27 cellular contexts compared by ENCODE assay signal in genomic region chr20:10408427-10408826, GRCh38.
"Had no signal": no experiment of that assay in that cellular context is flagged by ENCODE, and none has a peak within 500 bp of the region (broad histone marks: within the 10 kb centered on the region; RNA-seq: fewer than 3 reads in every experiment).

No MANE protein-coding gene starts in this region.

- FAIRE-seq: urothelium cell line had no signal

- H3K27ac ChIP-seq: stomach, suprapubic skin, testis, thoracic aorta, thyroid gland, tibial artery, tibial nerve, transverse colon, upper lobe of left lung, upper lobe of right lung, uterus, vagina had no signal

- ATAC-seq: stimulated activated effector memory CD8-positive, alpha-beta T cell treated with anti-CD3 and anti-CD28 coated beads, Interleukin-12 subunit alpha, Interleukin-12 subunit beta, amount 100 ng/mL, for 72 hours; stimulated activated memory B cell treated with anti-CD40 and anti-IgM and Interleukin-4, amounts not matched to agents 10 μg/mL and 1 μg/mL and 100 μg/mL, for 72 hours; stimulated activated naive B cell treated with anti-CD40 and anti-IgM and Interleukin-4, amounts not matched to agents 10 μg/mL and 1 μg/mL and 100 μg/mL, for 72 hours; stimulated activated naive CD8-positive, alpha-beta T cell treated with anti-CD3 and anti-CD28 coated beads, Interleukin-15, amount 100 ng/mL, for 72 hours; stimulated activated naive CD8-positive, alpha-beta T cell treated with anti-CD3 and anti-CD28 coated beads, Interleukin-15, Interleukin-2, amounts not matched to agents 100 U/mL and 50 U/mL, for 24 hours; upper lobe of right lung had no signal

- H3K36me3 ChIP-seq: uterus had no signal

- H3K27me3 ChIP-seq: stomach, suprapubic skin, testis, thyroid gland, tibial artery, tibial nerve, transverse colon, upper lobe of left lung, upper lobe of right lung, uterus, vagina had no signal

- H3K9me3 ChIP-seq: stomach, suprapubic skin, testis, thoracic aorta, thyroid gland, tibial artery, tibial nerve, transverse colon, upper lobe of left lung, upper lobe of right lung, uterus, vagina had no signal

- H3K4me1 ChIP-seq: stomach, suprapubic skin, testis, thyroid gland, tibial artery, tibial nerve, transverse colon, upper lobe of left lung, upper lobe of right lung, uterus, vagina had no signal

- DNase-seq: stimulated activated CD4-positive, alpha-beta T cell treated with anti-CD3 and anti-CD28 coated beads, Interleukin-2, amount 100 ng/mL, for 48 hours; stimulated activated CD4-positive, alpha-beta T cell treated with anti-CD3 and anti-CD28 coated beads, Interleukin-4, amount 100 ng/mL, for 1 hour; stimulated activated CD4-positive, alpha-beta T cell treated with anti-CD3 and anti-CD28 coated beads, Interleukin-4, amount 100 ng/mL, for 24 hours; stimulated activated CD4-positive, alpha-beta T cell treated with anti-CD3 and anti-CD28 coated beads, Interleukin-4, amount 100 ng/mL, for 4 hours; stimulated activated CD8-positive, alpha-beta memory T cell treated with anti-CD3 and anti-CD28 coated beads, Interleukin-4, amount 100 ng/mL, for 48 hours; stimulated activated naive B cell treated with anti-CD40 and anti-IgM and Interleukin-4, amounts not matched to agents 10 μg/mL and 1 μg/mL and 100 μg/mL, for 72 hours; stimulated activated naive CD4-positive, alpha-beta T cell; stimulated activated naive CD4-positive, alpha-beta T cell treated with Interleukin-2 at 50 U/mL for 16 hours; stimulated activated naive CD8-positive, alpha-beta T cell treated with anti-CD3 and anti-CD28 coated beads, Interleukin-15, amount 100 ng/mL, for 72 hours; stimulated activated naive CD8-positive, alpha-beta T cell treated with anti-CD3 and anti-CD28 coated beads, Interleukin-15, Interleukin-2, amounts not matched to agents 100 U/mL and 50 U/mL, for 24 hours; stomach; substantia nigra; testis; thyroid gland; tibial artery; transverse colon; trophoblast cell; upper lobe of left lung; upper lobe of right lung; uterus had no signal

- H3K4me3 ChIP-seq: stomach, suprapubic skin, testis, thoracic aorta, thyroid gland, tibial artery, tibial nerve, transverse colon, upper lobe of left lung, upper lobe of right lung, uterus, vagina had no signal
